19 cellular contexts compared by ENCODE assay signal in genomic region chr2:237209046-237209375, GRCh38.
DNase-seq lines count a peak whose midpoint lies in the region; ATAC-seq, FAIRE-seq and TF ChIP-seq lines count a peak whose summit lies in the region.
"Had no signal": no experiment of that assay in that cellular context is flagged by ENCODE, and none has a peak within 500 bp of the region (broad histone marks: within the 10 kb centered on the region; RNA-seq: fewer than 3 reads in every experiment).

No MANE protein-coding gene starts in this region.

- no peaks in the 10 kb centered on the region for H3K9me3 ChIP-seq in muscle layer of colon (ENCODE audit: low read length)
- H3K9me3 ChIP-seq in thyroid gland = no peaks in the 10 kb centered on the region

- H3K4me1 ChIP-seq in muscle layer of colon (ENCODE audit: insufficient read depth, low read length) = peaks cover 39% of the 10 kb centered on the region
- peaks cover 7 to 18% of the 10 kb centered on the region in 2 donors for H3K4me1 ChIP-seq in thyroid gland

- H3K4me1 Mint-ChIP-seq in HFFc6 (ENCODE audit: low read depth) (peaks cover 47% of the 10 kb centered on the region), chondrocyte (ENCODE audit: low read depth) (peaks cover 36% of the 10 kb centered on the region)
- H3K4me1 Mint-ChIP-seq: activated CD4-positive, alpha-beta T cell treated with anti-CD3 and anti-CD28 coated beads, Interleukin-2, amount 10 ng/mL, durations not matched to agents 7 days and 5 days; B cell had no signal

- DNase-seq in HFFc6 = no peak
- DNase-seq in chondrocyte (ENCODE audit: low spot score) = peak; percentile 58
- no peak for DNase-seq in thyroid gland
- no peak for DNase-seq in islet precursor cell
- DNase-seq in activated naive CD4-positive, alpha-beta T cell treated with anti-CD3 and anti-CD28 coated beads, Interleukin-2, amount 50 U/mL, for 72 hours (ENCODE audit: low spot score in 2 of 2) = no peak
- no peak for DNase-seq in H54 (ENCODE audit: insufficient read length, low spot score)
- DNase-seq: activated CD4-positive, alpha-beta T cell treated with anti-CD3 and anti-CD28 coated beads, Interleukin-2, amount 10 ng/mL, durations not matched to agents 7 days and 5 days; NCI-H1048; NCI-H187 treated with DMSO at 0.1 percent for 48 hours; NCI-H2227 treated with DMSO at 0.1 percent for 48 hours; NCI-H82; SIG-M5; stimulated activated CD4-positive, alpha-beta T cell treated with anti-CD3 and anti-CD28 coated beads, Interleukin-12 subunit alpha, Interleukin-12 subunit beta, amount 100 ng/mL, for 4 hours; T-helper 2 cell had no signal

- H3K4me3 ChIP-seq in muscle layer of colon (ENCODE audit: low read depth in 1 of 2, low read length in 2 of 2) (peak overlapping the region in 1 of 2 donors; percentile 4), thyroid gland (replicated peaks in 1 of 3) (no peak overlapping the region)

- WGBS in thyroid gland, 2 donors = 83 to 87% methylated on average over 8 to 10 of the region's 10 CpGs

- intact Hi-C loops in thyroid gland (cut with DNase I) = no loop called here

- H3K27me3 ChIP-seq in muscle layer of colon (ENCODE audit: control insufficient read depth in 1 of 2, insufficient read depth in 2 of 2, low read length in 2 of 2) = no peaks in the 10 kb centered on the region
- no peaks in the 10 kb centered on the region for H3K27me3 ChIP-seq in thyroid gland

- H3K9me3 Mint-ChIP-seq in HFFc6 = no peaks in the 10 kb centered on the region
- no peaks in the 10 kb centered on the region for H3K9me3 Mint-ChIP-seq in chondrocyte (ENCODE audit: low read depth)
- H3K9me3 Mint-ChIP-seq in activated naive CD4-positive, alpha-beta T cell treated with anti-CD3 and anti-CD28 coated beads, Interleukin-2, amount 50 U/mL, for 72 hours = no peaks in the 10 kb centered on the region
- H3K9me3 Mint-ChIP-seq: activated CD4-positive, alpha-beta T cell treated with anti-CD3 and anti-CD28 coated beads, Interleukin-2, amount 10 ng/mL, durations not matched to agents 7 days and 5 days; brain; dendritic cell treated with granulocyte-macrophage colony-stimulating factor and Interleukin-4, amounts not matched to agents 40 ng/mL and 50 ng/mL, for 4 days had no signal

- H3K36me3 ChIP-seq in muscle layer of colon (ENCODE audit: insufficient read depth, low read length) = no peaks in the 10 kb centered on the region
- no peaks in the 10 kb centered on the region for H3K36me3 ChIP-seq in thyroid gland

- no peak for FAIRE-seq in H54 (lab: Jason Lieb, UNC)

- no peak for TF ChIP-seq CTCF in HFFc6 (IDR thresholded peaks at IDR 0.05)
- TF ChIP-seq CTCF in chondrocyte (IDR thresholded peaks at IDR 0.05) = no peak
- no peak for TF ChIP-seq CTCF in thyroid gland (IDR thresholded peaks at IDR 0.05)

- H3K27me3 Mint-ChIP-seq in HFFc6 (ENCODE audit: insufficient read depth) = peaks cover 2% of the 10 kb centered on the region; the same call in 1 of the 2 replicates
- H3K27me3 Mint-ChIP-seq in chondrocyte (ENCODE audit: low read depth) = no peaks in the 10 kb centered on the region
- H3K27me3 Mint-ChIP-seq: activated CD4-positive, alpha-beta T cell treated with anti-CD3 and anti-CD28 coated beads, Interleukin-2, amount 10 ng/mL, durations not matched to agents 7 days and 5 days; brain had no signal

- no peak overlapping the region for H3K9ac ChIP-seq in muscle layer of colon (ENCODE audit: low read length)

- H3K4me3 Mint-ChIP-seq in HFFc6 (no peak overlapping the region), chondrocyte (ENCODE audit: unreplicated experiment) (no peak overlapping the region)
- H3K4me3 Mint-ChIP-seq: activated CD4-positive, alpha-beta T cell treated with anti-CD3 and anti-CD28 coated beads, Interleukin-2, amount 10 ng/mL, durations not matched to agents 7 days and 5 days; B cell; dendritic cell treated with granulocyte-macrophage colony-stimulating factor and Interleukin-4, amounts not matched to agents 40 ng/mL and 50 ng/mL, for 4 days had no signal

- H3K27ac ChIP-seq in muscle layer of colon (ENCODE audit: low read depth, low read length) = peak overlapping the region; percentile 71
- H3K27ac ChIP-seq in thyroid gland = peak overlapping the region in 2 of 3 donors; percentile 20 to 61
- H3K27ac ChIP-seq: VCaP had no signal

- H3K27ac Mint-ChIP-seq in HFFc6 (peak overlapping the region; percentile 82), chondrocyte (ENCODE audit: unreplicated experiment) (peak overlapping the region; percentile 55)
- H3K27ac Mint-ChIP-seq in activated naive CD4-positive, alpha-beta T cell treated with anti-CD3 and anti-CD28 coated beads, Interleukin-2, amount 50 U/mL, for 72 hours = no peak overlapping the region
- H3K27ac Mint-ChIP-seq: activated CD4-positive, alpha-beta T cell treated with anti-CD3 and anti-CD28 coated beads, Interleukin-2, amount 10 ng/mL, durations not matched to agents 7 days and 5 days; B cell; dendritic cell treated with granulocyte-macrophage colony-stimulating factor and Interleukin-4, amounts not matched to agents 40 ng/mL and 50 ng/mL, for 4 days had no signal

- no peak for TF ChIP-seq POLR2A in thyroid gland (IDR thresholded peaks at IDR 0.05)
- TF ChIP-seq POLR2A in H54 (IDR thresholded peaks at IDR 0.05; ENCODE audit: low read depth, low read length) = no peak

- no peak for ATAC-seq in activated naive CD4-positive, alpha-beta T cell treated with anti-CD3 and anti-CD28 coated beads, Interleukin-2, amount 50 U/mL, for 72 hours

- no peaks in the 10 kb centered on the region for H3K36me3 Mint-ChIP-seq in HFFc6 (ENCODE audit: low read depth)
- H3K36me3 Mint-ChIP-seq in chondrocyte (ENCODE audit: low read depth) = no peaks in the 10 kb centered on the region
- H3K36me3 Mint-ChIP-seq in activated naive CD4-positive, alpha-beta T cell treated with anti-CD3 and anti-CD28 coated beads, Interleukin-2, amount 50 U/mL, for 72 hours = no peaks in the 10 kb centered on the region
- H3K36me3 Mint-ChIP-seq: brain had no signal

Comparison
In these comparisons a context has a peak if more than half of its experiments do, and no peak if none do; other contexts are left out.
1. H3K27ac Mint-ChIP-seq: peak in HFFc6 (single experiment) and chondrocyte (single experiment); none in activated naive CD4-positive, alpha-beta T cell treated with anti-CD3 and anti-CD28 coated beads, Interleukin-2, amount 50 U/mL, for 72 hours (0 of 2).